In genomic region chr6:35897486-35897885, GRCh38 we compare ENCODE assay signal across 22 cellular contexts.
"Had no signal": no experiment of that assay in that cellular context is flagged by ENCODE, and none has a peak within 500 bp of the region (broad histone marks: within the 10 kb centered on the region; RNA-seq: fewer than 3 reads in every experiment).

No MANE protein-coding gene starts in this region.

- H3K4me3 ChIP-seq: colonic mucosa, coronary artery, dorsolateral prefrontal cortex, esophagus muscularis mucosa, esophagus squamous epithelium, gastrocnemius medialis, gastroesophageal sphincter had no signal

- H3K9me3 ChIP-seq: colonic mucosa, esophagus muscularis mucosa, esophagus squamous epithelium, gastrocnemius medialis, gastroesophageal sphincter had no signal

- H3K27me3 ChIP-seq: colonic mucosa, dorsolateral prefrontal cortex, esophagus muscularis mucosa, esophagus squamous epithelium, foreskin keratinocyte, gastrocnemius medialis, gastroesophageal sphincter had no signal

- H3K4me3 Mint-ChIP-seq: dendritic cell treated with granulocyte-macrophage colony-stimulating factor and Interleukin-4, amounts not matched to agents 40 ng/mL and 50 ng/mL, for 4 days; effector memory CD8-positive, alpha-beta T cell; endodermal cell had no signal

- H3K27ac Mint-ChIP-seq: dendritic cell treated with granulocyte-macrophage colony-stimulating factor and Interleukin-4, amounts not matched to agents 40 ng/mL and 50 ng/mL, for 4 days; effector memory CD8-positive, alpha-beta T cell; endodermal cell had no signal

- DNase-seq: colonic mucosa; cortex of kidney; dermis blood vessel endothelial cell; dorsolateral prefrontal cortex; effector CD4-positive, alpha-beta T cell; effector CD8-positive, alpha-beta T cell; effector memory CD4-positive, alpha-beta T cell; effector memory CD8-positive, alpha-beta T cell; endodermal cell; erythroblast; esophagus squamous epithelium; foreskin fibroblast; foreskin keratinocyte; foreskin melanocyte; gastrocnemius medialis; glutamatergic neuron; head of caudate nucleus had no signal

- H3K36me3 ChIP-seq: colonic mucosa, esophagus muscularis mucosa, gastrocnemius medialis, gastroesophageal sphincter had no signal

- H3K4me1 ChIP-seq: colonic mucosa, esophagus muscularis mucosa, esophagus squamous epithelium, foreskin keratinocyte, gastroesophageal sphincter had no signal

- H3K27ac ChIP-seq: colonic mucosa, coronary artery, dorsolateral prefrontal cortex, esophagus muscularis mucosa, esophagus squamous epithelium, foreskin keratinocyte, gastrocnemius medialis, gastroesophageal sphincter had no signal

- H3K9me3 Mint-ChIP-seq: effector memory CD8-positive, alpha-beta T cell; endodermal cell had no signal

- H3K27me3 Mint-ChIP-seq: dendritic cell treated with granulocyte-macrophage colony-stimulating factor and Interleukin-4, amounts not matched to agents 40 ng/mL and 50 ng/mL, for 4 days; effector memory CD8-positive, alpha-beta T cell had no signal

- ATAC-seq: effector memory CD8-positive, alpha-beta T cell; esophagus mucosa; foreskin keratinocyte; gastrocnemius medialis; gastroesophageal sphincter had no signal
